Comparison of ENCODE assay signal across 25 cellular contexts in the genomic region with DNA sequence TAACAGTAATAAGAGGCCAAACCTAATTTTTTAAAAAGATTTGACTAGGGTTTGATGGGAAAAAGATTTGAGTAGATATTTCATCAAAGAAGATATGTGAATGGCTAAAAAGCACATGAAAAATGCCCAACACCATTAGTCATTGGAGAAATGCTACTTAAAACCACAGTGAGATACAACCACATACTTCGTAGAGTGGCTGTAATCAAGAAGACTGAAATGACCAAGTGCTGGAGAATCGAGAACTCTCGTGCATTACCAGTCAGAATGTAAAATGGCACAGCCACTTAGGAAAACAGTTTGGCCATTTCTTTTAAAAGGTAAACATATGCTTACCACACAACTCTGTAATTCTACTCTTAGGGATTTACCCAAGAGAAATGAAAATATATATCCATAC.
"Had no signal": no experiment of that assay in that cellular context is flagged by ENCODE, and none has a peak within 500 bp of the region (broad histone marks: within the 10 kb centered on the region; RNA-seq: fewer than 3 reads in every experiment).

No MANE protein-coding gene starts in this region.

- H3K27me3 ChIP-seq: body of pancreas, gastrocnemius medialis, right lobe of liver, stomach, suprapubic skin, tibial nerve had no signal

- H3K4me1 Mint-ChIP-seq: activated B cell treated with CpG ODN at 0.5 μM for 24 hours; activated CD4-positive, alpha-beta T cell treated with anti-CD3 and anti-CD28 coated beads for 36 hours; activated T-helper 17 cell treated with anti-CD3 and anti-CD28 coated beads, Interleukin-2, amount 50 U/mL, for 72 hours; stimulated activated memory B cell treated with anti-CD40 and anti-IgM and Interleukin-4, amounts not matched to agents 10 μg/mL and 1 μg/mL and 100 μg/mL, for 72 hours had no signal

- H3K27ac ChIP-seq: body of pancreas, gastrocnemius medialis, right lobe of liver, stomach, suprapubic skin, tibial nerve had no signal

- H3K4me3 ChIP-seq: body of pancreas, gastrocnemius medialis, right lobe of liver, stomach, suprapubic skin, tibial nerve had no signal

- H3K4me1 ChIP-seq: body of pancreas, gastrocnemius medialis, right lobe of liver, suprapubic skin, tibial nerve had no signal

- H3K4me3 Mint-ChIP-seq: activated B cell treated with CpG ODN at 0.5 μM for 24 hours; activated CD4-positive, alpha-beta T cell treated with anti-CD3 and anti-CD28 coated beads for 36 hours; activated T-cell treated with anti-CD3 and anti-CD28 coated beads, Interleukin-2, amount 50 U/mL, for 24 hours; activated T-helper 17 cell treated with anti-CD3 and anti-CD28 coated beads, Interleukin-2, amount 50 U/mL, for 72 hours; nephron progenitor cell; stimulated activated memory B cell treated with anti-CD40 and anti-IgM and Interleukin-4, amounts not matched to agents 10 μg/mL and 1 μg/mL and 100 μg/mL, for 72 hours; T-helper 1 cell treated with Interleukin-12 subunit alpha and Interleukin-12 subunit beta and Interleukin-4 antibody, amounts not matched to agents 30 μg/mL and 1 μg/mL, for 36 hours had no signal

- DNase-seq: activated B cell treated with CpG ODN at 0.5 μM for 24 hours; activated CD4-positive, alpha-beta T cell treated with anti-CD3 and anti-CD28 coated beads for 36 hours; activated CD4-positive, alpha-beta T cell treated with anti-CD3 and anti-CD28 coated beads, Interleukin-2, amount 50 U/mL, for 4 hours; activated CD8-positive, alpha-beta memory T cell treated with anti-CD3 and anti-CD28 coated beads for 24 hours; activated CD8-positive, alpha-beta memory T cell treated with anti-CD3 and anti-CD28 coated beads, Interleukin-2, amount 50 U/mL, for 4 hours; activated T-cell treated with anti-CD3 and anti-CD28 coated beads, Interleukin-2, amount 50 U/mL, for 24 hours; amniotic stem cell; body of pancreas; dermis blood vessel endothelial cell; effector memory CD4-positive, alpha-beta T cell; gastrocnemius medialis; head of caudate nucleus; hypothalamus; nephron progenitor cell; nucleus accumbens; posterior cingulate gyrus; right lobe of liver; small intestine; stomach had no signal

- H3K36me3 ChIP-seq: gastrocnemius medialis, right lobe of liver, stomach, suprapubic skin had no signal

- H3K36me3 Mint-ChIP-seq: stimulated activated memory B cell treated with anti-CD40 and anti-IgM and Interleukin-4, amounts not matched to agents 10 μg/mL and 1 μg/mL and 100 μg/mL, for 72 hours had no signal

- H3K27ac Mint-ChIP-seq: activated B cell treated with CpG ODN at 0.5 μM for 24 hours; activated CD4-positive, alpha-beta T cell treated with anti-CD3 and anti-CD28 coated beads for 36 hours; activated naive CD4-positive, alpha-beta T cell treated with anti-CD3 and anti-CD28 coated beads, Interleukin-2, amount 50 U/mL, for 72 hours; activated T-cell treated with anti-CD3 and anti-CD28 coated beads, Interleukin-2, amount 50 U/mL, for 24 hours; activated T-helper 17 cell treated with anti-CD3 and anti-CD28 coated beads, Interleukin-2, amount 50 U/mL, for 72 hours; nephron progenitor cell; stimulated activated memory B cell treated with anti-CD40 and anti-IgM and Interleukin-4, amounts not matched to agents 10 μg/mL and 1 μg/mL and 100 μg/mL, for 72 hours; T-helper 1 cell treated with Interleukin-12 subunit alpha and Interleukin-12 subunit beta and Interleukin-4 antibody, amounts not matched to agents 30 μg/mL and 1 μg/mL, for 36 hours had no signal
